ENCODE assay signal across 9 cellular contexts in the genomic region with DNA sequence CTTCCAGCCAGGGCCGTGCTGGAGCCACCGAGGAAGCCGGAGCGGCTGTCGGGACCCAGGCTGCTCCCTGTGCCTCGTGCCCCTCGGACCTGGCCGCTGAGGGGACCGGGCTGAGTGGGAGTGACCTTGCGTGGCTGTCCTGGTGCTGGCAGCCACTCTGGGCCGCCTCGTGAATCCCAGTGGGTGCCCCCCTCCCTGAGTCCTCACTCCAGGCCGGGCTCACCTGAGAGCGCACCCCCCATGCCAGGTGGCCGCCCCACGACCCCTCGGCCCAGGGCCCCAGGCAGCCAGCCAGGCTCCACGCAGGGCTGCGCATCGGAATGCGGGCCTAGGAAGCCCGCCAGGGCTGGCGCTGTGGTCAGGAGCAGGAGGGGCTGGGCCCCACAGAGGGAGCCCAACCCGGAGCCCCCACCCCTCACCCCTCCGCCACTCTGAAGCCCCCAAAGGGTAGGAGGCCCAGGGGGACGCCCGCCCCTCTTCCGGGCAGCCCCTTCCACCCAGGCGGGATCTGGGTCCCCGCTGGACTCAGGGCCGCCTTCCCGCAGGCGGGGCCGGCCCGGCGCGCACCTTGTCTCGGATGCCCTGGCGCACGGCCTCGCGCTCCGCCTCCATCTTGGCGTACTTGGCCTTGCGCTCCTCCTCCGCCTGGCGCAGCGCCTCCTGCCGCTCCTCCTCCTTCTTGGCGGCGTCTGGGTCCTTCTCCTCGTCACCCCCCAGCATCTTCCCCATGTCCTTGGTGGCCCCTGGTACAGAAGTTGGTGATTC. TPM values are rescaled to one million over a fixed set of nuclear protein-coding genes. Genes with fewer than 3 reads are reported as not detected.
A peak's percentile ranks its signal among the peaks of the same experiment; 100 is the strongest.
DNase-seq lines count a peak whose midpoint lies in the region; ATAC-seq lines count a peak whose summit lies in the region.
"Had no signal": no experiment of that assay in that cellular context is flagged by ENCODE, and none has a peak within 500 bp of the region (broad histone marks: within the 10 kb centered on the region; RNA-seq: fewer than 3 reads in every experiment).

No MANE protein-coding gene starts in this region.

- no peaks in the 10 kb centered on the region for H3K36me3 ChIP-seq in urinary bladder (ENCODE audit: insufficient read depth)

- 12% methylated on average over 52 of the region's 52 CpGs for WGBS in urinary bladder

- peak overlapping the region; percentile 46 for H3K4me3 Mint-ChIP-seq in activated naive CD8-positive, alpha-beta T cell treated with anti-CD3 and anti-CD28 coated beads, Interleukin-2, amount 50 U/mL, for 24 hours
- H3K4me3 Mint-ChIP-seq in memory B cell = peak overlapping the region; percentile 78

- peaks cover 49% of the 10 kb centered on the region for H3K27me3 Mint-ChIP-seq in activated naive CD8-positive, alpha-beta T cell treated with anti-CD3 and anti-CD28 coated beads, Interleukin-2, amount 50 U/mL, for 24 hours
- H3K27me3 Mint-ChIP-seq in memory B cell = peaks cover 23% of the 10 kb centered on the region

- intact Hi-C loops in Right ventricle myocardium inferior (cut with DNase I) = no loop called here
- intact Hi-C loops in cardiac septum (cut with DNase I) = no loop called here

- H3K36me3 Mint-ChIP-seq in activated naive CD8-positive, alpha-beta T cell treated with anti-CD3 and anti-CD28 coated beads, Interleukin-2, amount 50 U/mL, for 24 hours (ENCODE audit: low read depth) = no peaks in the 10 kb centered on the region
- H3K36me3 Mint-ChIP-seq in memory B cell = no peaks in the 10 kb centered on the region

- H3K27ac ChIP-seq in urinary bladder (ENCODE audit: low read depth) = no peak overlapping the region

- peaks cover 1% of the 10 kb centered on the region for H3K4me1 ChIP-seq in urinary bladder (ENCODE audit: insufficient read depth)

- H3K27ac Mint-ChIP-seq in activated naive CD8-positive, alpha-beta T cell treated with anti-CD3 and anti-CD28 coated beads, Interleukin-2, amount 50 U/mL, for 24 hours = no peak overlapping the region
- peak overlapping the region; percentile 69 for H3K27ac Mint-ChIP-seq in memory B cell

- no peaks in the 10 kb centered on the region for H3K9me3 Mint-ChIP-seq in activated naive CD8-positive, alpha-beta T cell treated with anti-CD3 and anti-CD28 coated beads, Interleukin-2, amount 50 U/mL, for 24 hours
- no peaks in the 10 kb centered on the region for H3K9me3 Mint-ChIP-seq in memory B cell

- peak overlapping the region; percentile 6 for H3K4me3 ChIP-seq in urinary bladder (ENCODE audit: low read depth, low read length)

- H3K4me1 Mint-ChIP-seq in activated naive CD8-positive, alpha-beta T cell treated with anti-CD3 and anti-CD28 coated beads, Interleukin-2, amount 50 U/mL, for 24 hours = peaks cover 16% of the 10 kb centered on the region
- peaks cover 26% of the 10 kb centered on the region for H3K4me1 Mint-ChIP-seq in memory B cell

- ATAC-seq in Right ventricle myocardium inferior = no peak
- ATAC-seq in activated naive CD8-positive, alpha-beta T cell treated with anti-CD3 and anti-CD28 coated beads, Interleukin-2, amount 50 U/mL, for 24 hours = peak; percentile 41
- ATAC-seq in memory B cell (ENCODE audit: low read depth) = peak; percentile 28
- ATAC-seq in HG03280 (IDR thresholded peaks at IDR 0.05; ENCODE audit: unreplicated experiment) = no peak

- DNase-seq in Right ventricle myocardium inferior (ENCODE audit: missing footprints) = peak; percentile 63
- no peak for DNase-seq in cardiac septum (ENCODE audit: low spot score)
- peak; percentile 47 for DNase-seq in activated naive CD8-positive, alpha-beta T cell treated with anti-CD3 and anti-CD28 coated beads, Interleukin-2, amount 50 U/mL, for 24 hours
- peak; percentile 14 to 26 for DNase-seq in memory B cell (ENCODE audit: low spot score in 2 of 2)
- DNase-seq in DMS114 treated with DMSO at 0.1 percent for 48 hours (lab: John Stamatoyannopoulos, UW; ENCODE audit: unreplicated experiment) = no peak
- DNase-seq in DMS79 treated with DMSO at 0.1 percent for 48 hours (lab: John Stamatoyannopoulos, UW) = no peak

RNA-seq across cellular contexts. Expression of a gene that starts 33.9 kb away (rescaled TPM):
- total RNA-seq in Right ventricle myocardium inferior = 3.1 TPM
- 9.4 TPM for total RNA-seq in cardiac septum
- 0.48 TPM for total RNA-seq in urinary bladder
- 3.6 TPM for polyA plus RNA-seq in urinary bladder
- polyA plus RNA-seq: AG04450 had no signal

Comparison
In these comparisons a context has a peak if more than half of its experiments do, and no peak if none do; other contexts are left out.
1. DNase-seq: peak in Right ventricle myocardium inferior (single experiment), activated naive CD8-positive, alpha-beta T cell treated with anti-CD3 and anti-CD28 coated beads, Interleukin-2, amount 50 U/mL, for 24 hours (single experiment) and memory B cell (2 of 2); none in cardiac septum (single experiment), DMS114 treated with DMSO at 0.1 percent for 48 hours (single experiment) and DMS79 treated with DMSO at 0.1 percent for 48 hours (single experiment).
2. ATAC-seq: peak in activated naive CD8-positive, alpha-beta T cell treated with anti-CD3 and anti-CD28 coated beads, Interleukin-2, amount 50 U/mL, for 24 hours (single experiment) and memory B cell (single experiment); none in Right ventricle myocardium inferior (single experiment) and HG03280 (single experiment).